Comparison of ENCODE assay signal across 8 cellular contexts in genomic region chr9:93064392-93065124, GRCh38. TPM values are rescaled to one million over a fixed set of nuclear protein-coding genes. Genes with fewer than 3 reads are reported as not detected.
DNase-seq lines count a peak whose midpoint lies in the region; ATAC-seq lines count a peak whose summit lies in the region.

No MANE protein-coding gene starts in this region.

- H3K4me1 ChIP-seq in neuronal stem cell (ENCODE audit: control insufficient read depth in 2 of 2, insufficient read depth in 1 of 2, low read depth in 1 of 2, low read length in 2 of 2): peaks cover 0 to 2% of the 10 kb centered on the region in 2 donors

- no peak overlapping the region for H4K91ac ChIP-seq in neuronal stem cell (ENCODE audit: low read depth, low read length, poor library complexity)

- no peak overlapping the region for H3K27ac ChIP-seq in neuronal stem cell (replicated peaks; ENCODE audit: low read length)

- H2AK5ac ChIP-seq in neuronal stem cell (ENCODE audit: low read depth, low read length): peak overlapping the region; percentile 15

- H3K9me3 ChIP-seq in neuronal stem cell (replicated peaks in 1 of 2; ENCODE audit: control insufficient read depth in 2 of 2, insufficient read depth in 1 of 2, low read depth in 1 of 2, low read length in 2 of 2): no peaks in the 10 kb centered on the region

- peak overlapping the region; percentile 18 for H3K23ac ChIP-seq in neuronal stem cell (ENCODE audit: low read depth, low read length, poor library complexity)

- H3K79me1 ChIP-seq in neuronal stem cell (ENCODE audit: low read depth, low read length): no peaks in the 10 kb centered on the region

- H2BK12ac ChIP-seq in neuronal stem cell (ENCODE audit: low read length): no peak overlapping the region

- H3K4ac ChIP-seq in neuronal stem cell (ENCODE audit: low read length): no peak overlapping the region

- no peak overlapping the region for H3K4me2 ChIP-seq in neuronal stem cell (ENCODE audit: insufficient read depth, low read length, poor library complexity, severe bottlenecking)

- no peak overlapping the region for H2AFZ ChIP-seq in neuronal stem cell (ENCODE audit: low read length)

- H3K36me3 ChIP-seq in neuronal stem cell (replicated peaks in 1 of 2; ENCODE audit: control insufficient read depth in 2 of 2, insufficient read depth in 2 of 2, low read length in 2 of 2): no peaks in the 10 kb centered on the region

- H2BK15ac ChIP-seq in neuronal stem cell (ENCODE audit: low read length): no peak overlapping the region

- WGBS in neuronal stem cell (ENCODE audit: extremely low coverage in 2 of 2, insufficient read length in 2 of 2, insufficient replicate concordance in 1 of 2), 2 donors: no CpG with 5 or more reads among the region's 12 CpGs

- H3K4me3 ChIP-seq in neuronal stem cell (ENCODE audit: low read length in 2 of 2): no peak overlapping the region

- peak; percentile 91 for ATAC-seq in HG03175 (IDR thresholded peaks at IDR 0.05; ENCODE audit: unreplicated experiment)

- H3K18ac ChIP-seq in neuronal stem cell (ENCODE audit: low read length): peak overlapping the region; percentile 13

- no peak overlapping the region for H4K8ac ChIP-seq in neuronal stem cell (ENCODE audit: low read depth, low read length)

- peaks cover 0 to 33% (median 4%) of the 10 kb centered on the region in 3 experiments for H3K27me3 ChIP-seq in neuronal stem cell (ENCODE audit: control insufficient read depth in 3 of 3, insufficient read depth in 3 of 3, low read depth in 1 of 3, low read length in 3 of 3)

- no peak overlapping the region for H3K9ac ChIP-seq in neuronal stem cell (ENCODE audit: low read depth, low read length, poor library complexity)

- H2BK120ac ChIP-seq in neuronal stem cell (ENCODE audit: low read depth, low read length): no peak overlapping the region

- no peak overlapping the region for H3K14ac ChIP-seq in neuronal stem cell (ENCODE audit: low read length)

- H2BK5ac ChIP-seq in neuronal stem cell (ENCODE audit: low read length): no peak overlapping the region

- peak; percentile 32 for DNase-seq in DMS153 (lab: John Stamatoyannopoulos, UW)
- DNase-seq in DMS153 treated with DMSO at 0.1 percent for 48 hours (lab: John Stamatoyannopoulos, UW; ENCODE audit: unreplicated experiment): no peak
- peak; percentile 75 for DNase-seq in SIG-M5 (lab: John Stamatoyannopoulos, UW)
- DNase-seq in activated gamma-delta T cell (lab: John Stamatoyannopoulos, UW): peak; percentile 58
- DNase-seq in neuronal stem cell (ENCODE audit: low spot score): no peak
- no peak for DNase-seq in NCI-H446 treated with DMSO at 0.1 percent for 48 hours (lab: John Stamatoyannopoulos, UW)
- no peak for DNase-seq in D341Med (ENCODE audit: low spot score)

RNA-seq across cellular contexts. Expression of gene SUSD3, which starts 6.1 kb away (rescaled TPM):
- 1.9 TPM for polyA plus RNA-seq in neuronal stem cell (2013, experiment 1 of 2)
- polyA plus RNA-seq in neuronal stem cell (2013, experiment 2 of 2): 2.0 TPM

RNA-seq across cellular contexts. Expression of gene CARD19, which starts 31.5 kb away (rescaled TPM):
- polyA plus RNA-seq in neuronal stem cell (2013, experiment 1 of 2): 23.2 TPM
- polyA plus RNA-seq in neuronal stem cell (2013, experiment 2 of 2): 20.4 TPM

Comparison
In these comparisons a context has a peak if more than half of its experiments do, and no peak if none do; other contexts are left out.
1. DNase-seq: peak in DMS153 (single experiment), SIG-M5 (single experiment) and activated gamma-delta T cell (single experiment); none in DMS153 treated with DMSO at 0.1 percent for 48 hours (single experiment), neuronal stem cell (single experiment), NCI-H446 treated with DMSO at 0.1 percent for 48 hours (single experiment) and D341Med (single experiment).